1 cellular context compared by ENCODE assay signal in genomic region chr2:43609304-43609883, GRCh38.
TF ChIP-seq lines count a peak whose summit lies in the region.

No MANE protein-coding gene starts in this region.

TF ChIP-seq in WTC11, 78 proteins besides CTCF, POLR2A, EP300 and RAD21 (continued from another document):
- TF ChIP-seq, protein P1, sequence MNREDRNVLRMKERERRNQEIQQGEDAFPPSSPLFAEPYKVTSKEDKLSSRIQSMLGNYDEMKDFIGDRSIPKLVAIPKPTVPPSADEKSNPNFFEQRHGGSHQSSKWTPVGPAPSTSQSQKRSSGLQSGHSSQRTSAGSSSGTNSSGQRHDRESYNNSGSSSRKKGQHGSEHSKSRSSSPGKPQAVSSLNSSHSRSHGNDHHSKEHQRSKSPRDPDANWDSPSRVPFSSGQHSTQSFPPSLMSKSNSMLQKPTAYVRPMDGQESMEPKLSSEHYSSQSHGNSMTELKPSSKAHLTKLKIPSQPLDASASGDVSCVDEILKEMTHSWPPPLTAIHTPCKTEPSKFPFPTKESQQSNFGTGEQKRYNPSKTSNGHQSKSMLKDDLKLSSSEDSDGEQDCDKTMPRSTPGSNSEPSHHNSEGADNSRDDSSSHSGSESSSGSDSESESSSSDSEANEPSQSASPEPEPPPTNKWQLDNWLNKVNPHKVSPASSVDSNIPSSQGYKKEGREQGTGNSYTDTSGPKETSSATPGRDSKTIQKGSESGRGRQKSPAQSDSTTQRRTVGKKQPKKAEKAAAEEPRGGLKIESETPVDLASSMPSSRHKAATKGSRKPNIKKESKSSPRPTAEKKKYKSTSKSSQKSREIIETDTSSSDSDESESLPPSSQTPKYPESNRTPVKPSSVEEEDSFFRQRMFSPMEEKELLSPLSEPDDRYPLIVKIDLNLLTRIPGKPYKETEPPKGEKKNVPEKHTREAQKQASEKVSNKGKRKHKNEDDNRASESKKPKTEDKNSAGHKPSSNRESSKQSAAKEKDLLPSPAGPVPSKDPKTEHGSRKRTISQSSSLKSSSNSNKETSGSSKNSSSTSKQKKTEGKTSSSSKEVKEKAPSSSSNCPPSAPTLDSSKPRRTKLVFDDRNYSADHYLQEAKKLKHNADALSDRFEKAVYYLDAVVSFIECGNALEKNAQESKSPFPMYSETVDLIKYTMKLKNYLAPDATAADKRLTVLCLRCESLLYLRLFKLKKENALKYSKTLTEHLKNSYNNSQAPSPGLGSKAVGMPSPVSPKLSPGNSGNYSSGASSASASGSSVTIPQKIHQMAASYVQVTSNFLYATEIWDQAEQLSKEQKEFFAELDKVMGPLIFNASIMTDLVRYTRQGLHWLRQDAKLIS (CRISPR knock-in tag; IDR thresholded peaks at IDR 0.05; ENCODE audit: borderline replicate concordance): no peak
- TF ChIP-seq JUN (CRISPR knock-in tag; IDR thresholded peaks at IDR 0.05) (no peak), TEAD1 (CRISPR knock-in tag; IDR thresholded peaks at IDR 0.05) (no peak), E2F4 (CRISPR knock-in tag; IDR thresholded peaks at IDR 0.05; ENCODE audit: borderline replicate concordance, low read depth) (no peak), EMX1 (CRISPR knock-in tag; IDR thresholded peaks at IDR 0.05) (no peak)
- TF ChIP-seq, protein P2, sequence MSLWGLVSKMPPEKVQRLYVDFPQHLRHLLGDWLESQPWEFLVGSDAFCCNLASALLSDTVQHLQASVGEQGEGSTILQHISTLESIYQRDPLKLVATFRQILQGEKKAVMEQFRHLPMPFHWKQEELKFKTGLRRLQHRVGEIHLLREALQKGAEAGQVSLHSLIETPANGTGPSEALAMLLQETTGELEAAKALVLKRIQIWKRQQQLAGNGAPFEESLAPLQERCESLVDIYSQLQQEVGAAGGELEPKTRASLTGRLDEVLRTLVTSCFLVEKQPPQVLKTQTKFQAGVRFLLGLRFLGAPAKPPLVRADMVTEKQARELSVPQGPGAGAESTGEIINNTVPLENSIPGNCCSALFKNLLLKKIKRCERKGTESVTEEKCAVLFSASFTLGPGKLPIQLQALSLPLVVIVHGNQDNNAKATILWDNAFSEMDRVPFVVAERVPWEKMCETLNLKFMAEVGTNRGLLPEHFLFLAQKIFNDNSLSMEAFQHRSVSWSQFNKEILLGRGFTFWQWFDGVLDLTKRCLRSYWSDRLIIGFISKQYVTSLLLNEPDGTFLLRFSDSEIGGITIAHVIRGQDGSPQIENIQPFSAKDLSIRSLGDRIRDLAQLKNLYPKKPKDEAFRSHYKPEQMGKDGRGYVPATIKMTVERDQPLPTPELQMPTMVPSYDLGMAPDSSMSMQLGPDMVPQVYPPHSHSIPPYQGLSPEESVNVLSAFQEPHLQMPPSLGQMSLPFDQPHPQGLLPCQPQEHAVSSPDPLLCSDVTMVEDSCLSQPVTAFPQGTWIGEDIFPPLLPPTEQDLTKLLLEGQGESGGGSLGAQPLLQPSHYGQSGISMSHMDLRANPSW (CRISPR knock-in tag; conservative IDR thresholded peaks at IDR 0.05; ENCODE audit: low read depth): no peak
